8 cellular contexts compared by ENCODE assay signal in the genomic region with DNA sequence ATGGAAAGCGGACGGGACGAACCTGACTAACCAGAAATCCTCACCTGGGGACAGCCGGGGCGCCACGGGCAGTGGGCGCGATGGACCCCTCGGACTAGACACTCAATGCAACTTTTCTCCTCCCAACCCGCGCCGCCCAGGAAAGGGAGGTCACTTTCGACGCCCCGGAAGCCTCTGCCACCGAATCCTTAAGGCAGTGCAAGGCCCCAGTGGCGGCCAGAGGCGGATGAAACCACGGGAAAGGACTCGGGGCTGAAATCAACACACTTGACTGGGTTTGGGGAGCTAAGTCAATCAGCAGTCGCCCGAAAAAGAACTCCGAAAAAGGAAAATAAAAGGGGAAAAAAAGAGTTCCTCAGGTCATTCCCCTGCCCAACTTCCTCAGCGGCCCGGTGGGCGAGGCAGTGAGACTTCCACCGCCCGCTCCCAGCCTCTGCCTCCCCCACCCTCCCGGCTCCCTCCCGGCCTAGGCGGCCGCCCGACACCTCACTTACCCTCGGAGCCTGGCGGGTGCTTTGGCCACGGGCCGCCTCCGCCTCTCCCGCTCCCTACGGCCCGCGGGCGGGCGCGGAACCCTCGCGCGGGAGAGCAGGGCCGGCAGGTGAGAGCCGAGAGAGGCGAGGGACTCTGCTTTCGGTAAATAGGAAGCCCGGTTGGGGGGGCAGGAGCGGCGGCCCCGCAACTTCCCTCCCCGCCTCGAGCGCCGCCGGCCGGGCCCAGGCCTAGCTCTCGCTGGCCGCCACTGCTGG. TPM values are rescaled to one million over a fixed set of nuclear protein-coding genes. Genes with fewer than 3 reads are reported as not detected.
DNase-seq lines count a peak whose midpoint lies in the region; ATAC-seq and TF ChIP-seq lines count a peak whose summit lies in the region.

No MANE protein-coding gene starts in this region.

- H3F3A ChIP-seq in DOHH2 (ENCODE audit: control insufficient read depth, insufficient read depth), result peaks cover 7% of the 10 kb centered on the region

- DNase-seq in HT1080 (ENCODE audit: low read depth) (peak; percentile 46), UCSD-AML1 (lab: John Stamatoyannopoulos, UW; ENCODE audit: unreplicated experiment) (peak; percentile 68), chondrocyte (ENCODE audit: low spot score) (no peak), left colon (peak; percentile 72 to 76), middle frontal gyrus (ENCODE audit: extremely low spot score, low spot score) (no peak)
- peak; percentile 45 for DNase-seq in stimulated activated CD4-positive, alpha-beta T cell treated with anti-CD3 and anti-CD28 coated beads, Interleukin-4, amount 100 ng/mL, for 24 hours

- no peaks in the 10 kb centered on the region for H3K9me2 ChIP-seq in DOHH2 (replicated peaks; ENCODE audit: control insufficient read depth, low read length)

- intact Hi-C loops in left colon (cut with DNase I, micrococcal nuclease), result no loop called here

- peaks cover 65% of the 10 kb centered on the region for H3K36me3 ChIP-seq in DOHH2 (ENCODE audit: control insufficient read depth, low read length)

- peaks cover 93% of the 10 kb centered on the region for H3K79me2 ChIP-seq in DOHH2 (ENCODE audit: control insufficient read depth, low read length)

- no peak for TF ChIP-seq CTCF in DOHH2 (IDR thresholded peaks at IDR 0.05; ENCODE audit: low read depth, low read length, poor library complexity, severe bottlenecking)
- no peak for TF ChIP-seq CTCF in chondrocyte (IDR thresholded peaks at IDR 0.05)

- H3K9me3 Mint-ChIP-seq in chondrocyte (ENCODE audit: low read depth), result no peaks in the 10 kb centered on the region

- H4K20me1 ChIP-seq in DOHH2 (ENCODE audit: control insufficient read depth, insufficient read depth, low read depth, low read length), result peaks cover 33% of the 10 kb centered on the region

- peak overlapping the region; percentile 90 for H3K4me2 ChIP-seq in DOHH2 (ENCODE audit: low read length)

- peaks cover 63% of the 10 kb centered on the region for H3K4me1 ChIP-seq in DOHH2 (ENCODE audit: control insufficient read depth, low read length)

- peak overlapping the region; percentile 99 for H3K4me3 ChIP-seq in DOHH2 (ENCODE audit: low read length)

- ATAC-seq in GM21367 (IDR thresholded peaks at IDR 0.05; ENCODE audit: unreplicated experiment) (peak; percentile 4), left colon (peak; percentile 62)

- peak overlapping the region; percentile 93 for H3K27ac Mint-ChIP-seq in chondrocyte (ENCODE audit: unreplicated experiment)

- H3K27me3 Mint-ChIP-seq in chondrocyte (ENCODE audit: low read depth), result no peaks in the 10 kb centered on the region

- H3K4me3 Mint-ChIP-seq in chondrocyte (ENCODE audit: unreplicated experiment), result peak overlapping the region; percentile 96

- peaks cover 70% of the 10 kb centered on the region for H3K4me1 Mint-ChIP-seq in chondrocyte (ENCODE audit: low read depth)

- no peaks in the 10 kb centered on the region for H3K27me3 ChIP-seq in DOHH2 (ENCODE audit: control insufficient read depth, low read length)

- H3K36me3 Mint-ChIP-seq in chondrocyte (ENCODE audit: low read depth), result peaks cover 12% of the 10 kb centered on the region

- H3K27ac ChIP-seq in DOHH2 (ENCODE audit: low read depth, low read length), result peak overlapping the region; percentile 70

- no peaks in the 10 kb centered on the region for H3K9me3 ChIP-seq in DOHH2 (ENCODE audit: control insufficient read depth, insufficient read depth, low read length)

RNA-seq across cellular contexts. Expression of gene WAPL, which starts 0.5 kb away (rescaled TPM):
- total RNA-seq in HT1080 (2014; rRNA removed; shearing (Covaris generic)), result 32.1 and 32.6 TPM in 2 replicates
- polyA plus RNA-seq in HT1080 (2015; cell fraction: cytosol; rRNA removed), result 21.9 and 27.0 TPM in 2 replicates
- polyA plus RNA-seq in HT1080 (2015; cell fraction: nucleus; rRNA removed), result 29.2 and 30.6 TPM in 2 replicates
- total RNA-seq in chondrocyte (28.6 to 34.3 TPM (median 29.1 TPM) in 3 replicates), left colon (10 to 100 TPM; 32.8 to 33.6 TPM)

Comparison
In these comparisons a context has a peak if more than half of its experiments do, and no peak if none do; other contexts are left out.
1. DNase-seq: peak in HT1080 (single experiment), UCSD-AML1 (single experiment), left colon (2 of 2) and stimulated activated CD4-positive, alpha-beta T cell treated with anti-CD3 and anti-CD28 coated beads, Interleukin-4, amount 100 ng/mL, for 24 hours (single experiment); none in chondrocyte (single experiment) and middle frontal gyrus (single experiment).